1 cellular context compared by ENCODE assay signal in the genomic region with DNA sequence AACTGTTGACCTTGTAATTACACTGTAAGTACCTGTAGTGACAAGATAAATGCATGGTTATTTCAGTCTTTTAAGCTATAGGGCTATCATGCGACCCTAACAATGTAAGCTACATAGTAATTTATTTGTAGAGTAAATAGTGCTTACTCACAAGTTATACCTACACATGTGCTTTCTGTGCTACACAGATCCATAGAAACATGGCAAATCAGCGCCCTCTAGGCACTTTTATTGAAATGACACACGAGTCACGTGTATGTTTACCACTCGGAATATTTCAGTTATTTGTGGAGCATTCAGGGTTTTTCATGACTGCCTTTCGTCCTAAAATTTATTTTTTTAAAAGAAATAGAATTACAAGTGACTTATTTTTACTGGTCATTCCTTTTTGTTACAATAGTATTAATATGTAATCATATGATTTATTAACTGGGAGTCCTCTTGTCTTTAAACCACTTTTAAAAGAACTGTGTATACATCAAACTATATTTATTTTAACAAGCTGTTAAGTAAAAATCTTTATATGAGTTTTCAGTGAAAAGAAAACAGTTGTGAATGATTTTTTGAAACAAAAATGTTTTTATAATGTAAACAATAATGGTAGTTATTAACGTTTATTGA.
TF ChIP-seq lines count a peak whose summit lies in the region.

No MANE protein-coding gene starts in this region.

TF ChIP-seq in IMR-90, 13 proteins besides CTCF, POLR2A, EP300 and RAD21:
- TF ChIP-seq NFE2L2 (IDR thresholded peaks at IDR 0.05; ENCODE audit: low read depth, low read length), result no peak
- TF ChIP-seq RFX5 (IDR thresholded peaks at IDR 0.05; ENCODE audit: low read depth, low read length), result no peak
- TF ChIP-seq MXI1 (IDR thresholded peaks at IDR 0.05; ENCODE audit: borderline replicate concordance, low read depth, low read length), result no peak
- TF ChIP-seq, protein P1, sequence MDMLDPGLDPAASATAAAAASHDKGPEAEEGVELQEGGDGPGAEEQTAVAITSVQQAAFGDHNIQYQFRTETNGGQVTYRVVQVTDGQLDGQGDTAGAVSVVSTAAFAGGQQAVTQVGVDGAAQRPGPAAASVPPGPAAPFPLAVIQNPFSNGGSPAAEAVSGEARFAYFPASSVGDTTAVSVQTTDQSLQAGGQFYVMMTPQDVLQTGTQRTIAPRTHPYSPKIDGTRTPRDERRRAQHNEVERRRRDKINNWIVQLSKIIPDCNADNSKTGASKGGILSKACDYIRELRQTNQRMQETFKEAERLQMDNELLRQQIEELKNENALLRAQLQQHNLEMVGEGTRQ (IDR thresholded peaks at IDR 0.05; ENCODE audit: low read depth, low read length), result no peak
- TF ChIP-seq CEBPB (IDR thresholded peaks at IDR 0.05; ENCODE audit: low read depth, low read length), result no peak
- TF ChIP-seq SMC3 (IDR thresholded peaks at IDR 0.05; ENCODE audit: low read depth, low read length), result no peak
- TF ChIP-seq, protein P2, sequence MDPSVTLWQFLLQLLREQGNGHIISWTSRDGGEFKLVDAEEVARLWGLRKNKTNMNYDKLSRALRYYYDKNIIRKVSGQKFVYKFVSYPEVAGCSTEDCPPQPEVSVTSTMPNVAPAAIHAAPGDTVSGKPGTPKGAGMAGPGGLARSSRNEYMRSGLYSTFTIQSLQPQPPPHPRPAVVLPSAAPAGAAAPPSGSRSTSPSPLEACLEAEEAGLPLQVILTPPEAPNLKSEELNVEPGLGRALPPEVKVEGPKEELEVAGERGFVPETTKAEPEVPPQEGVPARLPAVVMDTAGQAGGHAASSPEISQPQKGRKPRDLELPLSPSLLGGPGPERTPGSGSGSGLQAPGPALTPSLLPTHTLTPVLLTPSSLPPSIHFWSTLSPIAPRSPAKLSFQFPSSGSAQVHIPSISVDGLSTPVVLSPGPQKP (IDR thresholded peaks at IDR 0.05; ENCODE audit: borderline replicate concordance, low read depth, low read length), result no peak
- TF ChIP-seq BHLHE40 (IDR thresholded peaks at IDR 0.05; ENCODE audit: low read depth, low read length), result no peak
- no peak for TF ChIP-seq FOS (IDR thresholded peaks at IDR 0.05; ENCODE audit: low read depth, low read length)
- TF ChIP-seq CHD1 (IDR thresholded peaks at IDR 0.05; ENCODE audit: low read depth, low read length), result no peak
- no peak for TF ChIP-seq MAZ (IDR thresholded peaks at IDR 0.05; ENCODE audit: borderline replicate concordance, low read depth, low read length)
- TF ChIP-seq RCOR1 (IDR thresholded peaks at IDR 0.05; ENCODE audit: insufficient replicate concordance, low read length), result no peak
- TF ChIP-seq MAFK (IDR thresholded peaks at IDR 0.05; ENCODE audit: low read depth, low read length), result no peak
TF ChIP-seq in IMR-90: peak in this region for 0.
